In genomic region chr1:51518730-51519047, GRCh38 we compare ENCODE assay signal across 8 cellular contexts. TPM values are rescaled to one million over a fixed set of nuclear protein-coding genes. Genes with fewer than 3 reads are reported as not detected.
A peak's percentile ranks its signal among the peaks of the same experiment; 100 is the strongest.
DNase-seq lines count a peak whose midpoint lies in the region; ATAC-seq and TF ChIP-seq lines count a peak whose summit lies in the region.

No MANE protein-coding gene starts in this region.

- no peaks in the 10 kb centered on the region for H3K27me3 ChIP-seq in mammary epithelial cell (ENCODE audit: insufficient read depth, low read length)
- H3K27me3 ChIP-seq in left lung, result no peaks in the 10 kb centered on the region

- peak overlapping the region; percentile 73 for H2AFZ ChIP-seq in mammary epithelial cell (ENCODE audit: low read depth, low read length)

- POLR2A ChIA-PET in AG04449 (lab: Yijun Ruan, JAX), result interaction anchor here (1.3 kb wide), 1 partner anchor 12 kb away, joined by 3 read pairs; no protein-coding TSS in a partner anchor

- H3K4me2 ChIP-seq in mammary epithelial cell (ENCODE audit: insufficient read depth, low read depth, low read length), result peak overlapping the region; percentile 86

- peak overlapping the region; percentile 92 for H3K4me3 Mint-ChIP-seq in T-helper 1 cell treated with Interleukin-12 subunit alpha and Interleukin-12 subunit beta and Interleukin-4 antibody, amounts not matched to agents 30 μg/mL and 1 μg/mL, for 36 hours

- no peak for TF ChIP-seq CTCF in AG04449 (IDR thresholded peaks at IDR 0.05; ENCODE audit: insufficient read depth, low read length, missing control alignments)
- no peak for TF ChIP-seq CTCF in mammary epithelial cell (conservative IDR thresholded peaks at IDR 0.05 in 1 of 2, IDR thresholded peaks at IDR 0.05 in 1 of 2; ENCODE audit: extremely low read depth in 1 of 2, insufficient read depth in 1 of 2, low read depth in 1 of 2, low read length in 2 of 2)
- TF ChIP-seq CTCF in left lung (IDR thresholded peaks at IDR 0.05), result no peak

- H3K36me3 ChIP-seq in mammary epithelial cell (ENCODE audit: insufficient read depth, low read length) (no peaks in the 10 kb centered on the region), left lung (no peaks in the 10 kb centered on the region)

- H3K27ac Mint-ChIP-seq in T-helper 1 cell treated with Interleukin-12 subunit alpha and Interleukin-12 subunit beta and Interleukin-4 antibody, amounts not matched to agents 30 μg/mL and 1 μg/mL, for 36 hours, result peak overlapping the region; percentile 39

- peaks cover 3% of the 10 kb centered on the region for H3K36me3 Mint-ChIP-seq in T-helper 1 cell treated with Interleukin-12 subunit alpha and Interleukin-12 subunit beta and Interleukin-4 antibody, amounts not matched to agents 30 μg/mL and 1 μg/mL, for 36 hours (ENCODE audit: low read depth)

- CTCF ChIA-PET in AG04449 (lab: Yijun Ruan, JAX), result interaction anchor here (1.1 to 7.1 kb wide), 2 partner anchors 15 to 250 kb away, joined by 3 to 68 read pairs; no protein-coding TSS in a partner anchor
- CTCF ChIA-PET in mammary epithelial cell (lab: Charles Lee; ENCODE audit: low non-redundant PET), result no interaction called here

- no peaks in the 10 kb centered on the region for H3K9me3 Mint-ChIP-seq in T-helper 1 cell treated with Interleukin-12 subunit alpha and Interleukin-12 subunit beta and Interleukin-4 antibody, amounts not matched to agents 30 μg/mL and 1 μg/mL, for 36 hours

- peak; percentile 48 for ATAC-seq in GM18907 (IDR thresholded peaks at IDR 0.05; ENCODE audit: unreplicated experiment)
- peak; percentile 41 for ATAC-seq in HG03095 (IDR thresholded peaks at IDR 0.05; ENCODE audit: unreplicated experiment)
- peak; percentile 61 for ATAC-seq in left lung

- peak overlapping the region; percentile 93 for H3K9ac ChIP-seq in mammary epithelial cell (ENCODE audit: insufficient read depth, low read length)

- intact Hi-C loops in mammary epithelial cell (cut with micrococcal nuclease) (loop anchor here (5.0 kb wide), 1 partner anchor 49 kb away; no protein-coding TSS in a partner anchor), left lung (cut with DNase I) (no loop called here)

- BruUV-seq in mammary epithelial cell (replicated peaks; lab: Mats Ljungman, UMichigan), result no TSS peak

- no CpG with 5 or more reads among the region's 46 CpGs for WGBS in mammary epithelial cell (ENCODE audit: low coverage, missing lambda C conversion rate)

- H4K20me1 ChIP-seq in mammary epithelial cell (ENCODE audit: insufficient read depth, low read length), result no peaks in the 10 kb centered on the region

- H3K4me3 ChIP-seq in AG04449 (ENCODE audit: low read depth, low read length), result peak overlapping the region; percentile 79
- H3K4me3 ChIP-seq in mammary epithelial cell (replicated peaks in 1 of 3; ENCODE audit: insufficient read depth in 1 of 3, low read depth in 2 of 3, low read length in 3 of 3), result peak overlapping the region; percentile 72 to 89 (median 79)
- H3K4me3 ChIP-seq in left lung, result peak overlapping the region; percentile 73 to 88

- in situ Hi-C loops in mammary epithelial cell (cut with MboI; ENCODE audit: low sequenced_read_pairs in 2 of 2), result no loop called here

- peaks cover 10% of the 10 kb centered on the region for H3K4me1 ChIP-seq in mammary epithelial cell (ENCODE audit: insufficient read depth, low read length)
- peaks cover 15 to 61% of the 10 kb centered on the region in 2 donors for H3K4me1 ChIP-seq in left lung

- DNase-seq in AG04449 (ENCODE audit: low read depth, low spot score) (no peak), mammary epithelial cell (peak; percentile 66), left lung (peak; percentile 57 to 90), NCI-H2196 treated with DMSO at 0.1 percent for 48 hours (lab: John Stamatoyannopoulos, UW; ENCODE audit: unreplicated experiment) (no peak)
- DNase-seq in stimulated activated CD8-positive, alpha-beta memory T cell treated with anti-CD3 and anti-CD28 coated beads, Interleukin-4, amount 100 ng/mL, for 48 hours, result peak; percentile 66

- H3K4me1 Mint-ChIP-seq in T-helper 1 cell treated with Interleukin-12 subunit alpha and Interleukin-12 subunit beta and Interleukin-4 antibody, amounts not matched to agents 30 μg/mL and 1 μg/mL, for 36 hours (ENCODE audit: low read depth), result peaks cover 49% of the 10 kb centered on the region

- no peaks in the 10 kb centered on the region for H3K27me3 Mint-ChIP-seq in T-helper 1 cell treated with Interleukin-12 subunit alpha and Interleukin-12 subunit beta and Interleukin-4 antibody, amounts not matched to agents 30 μg/mL and 1 μg/mL, for 36 hours (ENCODE audit: low read depth)

- dilution Hi-C loops in mammary epithelial cell (cut with HindIII; ENCODE audit: low sequenced_read_pairs), result no loop called here

- H3K79me2 ChIP-seq in mammary epithelial cell (ENCODE audit: insufficient read depth, low read length), result peaks cover 49% of the 10 kb centered on the region

- H3K9me3 ChIP-seq in mammary epithelial cell (replicated peaks; ENCODE audit: insufficient read depth, low read length), result no peaks in the 10 kb centered on the region
- H3K9me3 ChIP-seq in left lung, result no peaks in the 10 kb centered on the region

- peak overlapping the region; percentile 84 for H3K27ac ChIP-seq in mammary epithelial cell (ENCODE audit: insufficient read depth, low read depth, low read length)
- H3K27ac ChIP-seq in left lung, result peak overlapping the region; percentile 89 to 92

RNA-seq across cellular contexts. Expression of gene EPS15, which starts 0.4 kb away (rescaled TPM):
- total RNA-seq in mammary epithelial cell (10 to 100 TPM; 48.0 to 52.3 TPM), left lung (10 to 100 TPM; 67.2 to 79.0 TPM)
- polyA plus RNA-seq in mammary epithelial cell, result 23.1 TPM
- 57.7 TPM for polyA minus RNA-seq in mammary epithelial cell

Comparison
In these comparisons a context has a peak if more than half of its experiments do, and no peak if none do; other contexts are left out.
1. DNase-seq: peak in mammary epithelial cell (single experiment), left lung (2 of 2) and stimulated activated CD8-positive, alpha-beta memory T cell treated with anti-CD3 and anti-CD28 coated beads, Interleukin-4, amount 100 ng/mL, for 48 hours (single experiment); none in AG04449 (single experiment) and NCI-H2196 treated with DMSO at 0.1 percent for 48 hours (single experiment).
2. Peak in every context shown above with its lines, with median percentiles within 50 percentile points of each other: H3K4me3 ChIP-seq and ATAC-seq.